Comparison of ENCODE assay signal across 2 cellular contexts in the genomic region with DNA sequence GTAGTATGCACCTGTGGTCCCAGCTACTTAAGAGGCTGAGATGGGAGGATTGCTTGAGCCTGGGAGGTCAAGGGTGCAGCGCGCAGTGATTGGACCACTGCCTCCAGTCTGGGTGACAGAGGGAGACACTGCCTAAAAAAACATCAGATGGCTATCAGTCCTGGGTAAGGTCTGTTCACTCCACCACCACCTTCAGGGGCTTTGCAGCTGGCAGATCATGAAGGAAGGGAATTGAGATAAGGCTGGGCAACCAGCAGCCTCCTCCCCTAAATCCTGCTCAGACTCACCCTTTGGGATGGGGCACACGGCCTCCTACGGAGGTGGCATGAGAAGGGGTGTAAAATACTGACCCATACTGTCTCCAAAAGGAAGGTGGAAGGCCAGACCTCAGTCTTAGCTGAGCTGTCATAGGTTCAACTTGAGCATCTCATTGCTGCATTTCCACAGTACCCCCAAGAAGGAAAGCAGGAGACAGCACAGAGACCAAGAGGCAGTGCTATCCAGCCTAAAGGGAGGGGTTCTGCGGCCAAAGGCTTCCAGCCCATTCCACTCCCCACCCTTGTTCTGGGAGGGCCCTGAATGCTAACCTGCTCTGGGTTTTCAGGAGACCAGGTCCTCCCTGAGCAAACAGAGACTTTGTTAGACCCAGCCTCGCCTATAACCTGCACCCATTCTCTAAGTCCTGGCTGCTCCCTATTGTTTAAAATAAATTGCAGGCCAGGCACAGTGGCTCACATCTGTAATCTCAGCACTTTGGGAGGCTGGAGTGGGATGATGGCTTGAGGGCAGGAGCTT.
TF ChIP-seq lines count a peak whose summit lies in the region.

No MANE protein-coding gene starts in this region.

TF ChIP-seq in liver, 16 proteins besides CTCF, POLR2A, EP300 and RAD21:
- TF ChIP-seq EGR1 (IDR thresholded peaks at IDR 0.05; ENCODE audit: low read depth in 2 of 2) (no peak), SP1 (IDR thresholded peaks at IDR 0.05) (no peak), YY1 (IDR thresholded peaks at IDR 0.05) (no peak), ZBTB33 (IDR thresholded peaks at IDR 0.05) (no peak), HNF4A (conservative IDR thresholded peaks at IDR 0.05) (no peak), RXRA (IDR thresholded peaks at IDR 0.05) (no peak), FOXA1 (IDR thresholded peaks at IDR 0.05) (no peak), FOXA2 (IDR thresholded peaks at IDR 0.05) (no peak), ATF3 (IDR thresholded peaks at IDR 0.05) (no peak), JUND (IDR thresholded peaks at IDR 0.05) (no peak), HNF4G (IDR thresholded peaks at IDR 0.05) (no peak), GABPA (IDR thresholded peaks at IDR 0.05 in 1 of 2, conservative IDR thresholded peaks at IDR 0.05 in 1 of 2) (no peak), NR2F2 (IDR thresholded peaks at IDR 0.05) (no peak), TAF1 (conservative IDR thresholded peaks at IDR 0.05) (no peak)
- TF ChIP-seq, protein P1, sequence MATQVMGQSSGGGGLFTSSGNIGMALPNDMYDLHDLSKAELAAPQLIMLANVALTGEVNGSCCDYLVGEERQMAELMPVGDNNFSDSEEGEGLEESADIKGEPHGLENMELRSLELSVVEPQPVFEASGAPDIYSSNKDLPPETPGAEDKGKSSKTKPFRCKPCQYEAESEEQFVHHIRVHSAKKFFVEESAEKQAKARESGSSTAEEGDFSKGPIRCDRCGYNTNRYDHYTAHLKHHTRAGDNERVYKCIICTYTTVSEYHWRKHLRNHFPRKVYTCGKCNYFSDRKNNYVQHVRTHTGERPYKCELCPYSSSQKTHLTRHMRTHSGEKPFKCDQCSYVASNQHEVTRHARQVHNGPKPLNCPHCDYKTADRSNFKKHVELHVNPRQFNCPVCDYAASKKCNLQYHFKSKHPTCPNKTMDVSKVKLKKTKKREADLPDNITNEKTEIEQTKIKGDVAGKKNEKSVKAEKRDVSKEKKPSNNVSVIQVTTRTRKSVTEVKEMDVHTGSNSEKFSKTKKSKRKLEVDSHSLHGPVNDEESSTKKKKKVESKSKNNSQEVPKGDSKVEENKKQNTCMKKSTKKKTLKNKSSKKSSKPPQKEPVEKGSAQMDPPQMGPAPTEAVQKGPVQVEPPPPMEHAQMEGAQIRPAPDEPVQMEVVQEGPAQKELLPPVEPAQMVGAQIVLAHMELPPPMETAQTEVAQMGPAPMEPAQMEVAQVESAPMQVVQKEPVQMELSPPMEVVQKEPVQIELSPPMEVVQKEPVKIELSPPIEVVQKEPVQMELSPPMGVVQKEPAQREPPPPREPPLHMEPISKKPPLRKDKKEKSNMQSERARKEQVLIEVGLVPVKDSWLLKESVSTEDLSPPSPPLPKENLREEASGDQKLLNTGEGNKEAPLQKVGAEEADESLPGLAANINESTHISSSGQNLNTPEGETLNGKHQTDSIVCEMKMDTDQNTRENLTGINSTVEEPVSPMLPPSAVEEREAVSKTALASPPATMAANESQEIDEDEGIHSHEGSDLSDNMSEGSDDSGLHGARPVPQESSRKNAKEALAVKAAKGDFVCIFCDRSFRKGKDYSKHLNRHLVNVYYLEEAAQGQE (IDR thresholded peaks at IDR 0.05): no peak
- TF ChIP-seq, protein P2, sequence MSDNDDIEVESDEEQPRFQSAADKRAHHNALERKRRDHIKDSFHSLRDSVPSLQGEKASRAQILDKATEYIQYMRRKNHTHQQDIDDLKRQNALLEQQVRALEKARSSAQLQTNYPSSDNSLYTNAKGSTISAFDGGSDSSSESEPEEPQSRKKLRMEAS (IDR thresholded peaks at IDR 0.05): no peak

TF ChIP-seq in K562, 482 proteins besides CTCF, POLR2A, EP300 and RAD21:
- TF ChIP-seq GATAD2A (IDR thresholded peaks at IDR 0.05) (no peak), KAT7 (CRISPR knock-in tag; IDR thresholded peaks at IDR 0.05; ENCODE audit: borderline replicate concordance) (no peak), AFF1 (IDR thresholded peaks at IDR 0.05; ENCODE audit: low read depth in 1 of 2, partially characterized antibody in 2 of 2) (no peak), POLR2AphosphoS2 (IDR thresholded peaks at IDR 0.05; ENCODE audit: low read length) (no peak), RERE (CRISPR knock-in tag; IDR thresholded peaks at IDR 0.05; ENCODE audit: borderline replicate concordance) (no peak), SNRNP70 (optimal IDR thresholded peaks at IDR 0.05; ENCODE audit: low read depth, low read length) (no peak), KDM1A (IDR thresholded peaks at IDR 0.05) (no peak), ELF1 (tag; IDR thresholded peaks at IDR 0.05) (no peak), PHB2 (IDR thresholded peaks at IDR 0.05; ENCODE audit: low read depth) (no peak), SIN3A (IDR thresholded peaks at IDR 0.05; ENCODE audit: borderline replicate concordance in 2 of 2, control insufficient read depth in 1 of 2, low read depth in 2 of 2, low read length in 2 of 2) (no peak), HNRNPL (IDR thresholded peaks at IDR 0.05; ENCODE audit: low read depth, low read length) (no peak), ZNF699 (CRISPR knock-in tag; IDR thresholded peaks at IDR 0.05; ENCODE audit: insufficient replicate concordance) (no peak)
